ENCODE assay signal across 28 cellular contexts in the genomic region with DNA sequence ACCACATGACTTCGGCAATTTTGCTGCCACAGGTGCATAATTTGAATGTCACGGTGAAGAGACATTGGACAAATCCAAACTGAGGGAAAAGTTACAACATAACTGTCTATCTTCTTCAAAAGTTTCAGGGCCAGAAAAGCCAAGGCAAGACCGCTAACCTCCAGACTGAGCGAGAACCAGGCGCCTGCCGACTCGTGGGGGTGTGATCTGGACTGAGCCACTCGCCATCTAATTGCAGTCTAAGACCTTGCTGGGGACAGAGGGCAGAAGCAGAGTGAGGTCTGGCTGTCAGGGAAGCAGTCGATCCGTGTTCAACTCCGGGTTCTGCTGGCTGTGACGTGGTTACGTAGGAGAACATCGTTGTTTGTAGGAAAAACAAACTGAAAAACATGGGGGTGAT.
"Had no signal": no experiment of that assay in that cellular context is flagged by ENCODE, and none has a peak within 500 bp of the region (broad histone marks: within the 10 kb centered on the region; RNA-seq: fewer than 3 reads in every experiment).

No MANE protein-coding gene starts in this region.

- DNase-seq: activated CD4-positive, alpha-beta memory T cell treated with anti-CD3 and anti-CD28 coated beads for 36 hours; activated CD4-positive, alpha-beta T cell treated with anti-CD3 and anti-CD28 coated beads for 36 hours; activated CD4-positive, alpha-beta T cell treated with anti-CD3 and anti-CD28 coated beads, Interleukin-2, amount 10 ng/mL, durations not matched to agents 24 days and 14 days; activated CD4-positive, CD25-positive, alpha-beta regulatory T cell; activated CD4-positive, CD25-positive, alpha-beta regulatory T cell treated with anti-CD3 and anti-CD28 coated beads, Interleukin-2, amount 50 U/mL, for 72 hours; activated CD8-positive, alpha-beta memory T cell treated with anti-CD3 and anti-CD28 coated beads, Interleukin-2, amount 50 U/mL, for 4 hours; activated CD8-positive, alpha-beta T cell treated with anti-CD3 and anti-CD28 coated beads, Interleukin-2, amount 10 ng/mL, durations not matched to agents 7 days and 5 days; activated effector memory CD4-positive, alpha-beta T cell treated with anti-CD3 and anti-CD28 coated beads, Interleukin-2, amount 50 U/mL, for 16 hours; activated naive CD4-positive, alpha-beta T cell treated with anti-CD3 and anti-CD28 coated beads for 36 hours; activated naive CD8-positive, alpha-beta T cell treated with anti-CD3 and anti-CD28 coated beads for 36 hours; activated naive CD8-positive, alpha-beta T cell treated with anti-CD3 and anti-CD28 coated beads, Interleukin-2, amount 50 U/mL, for 24 hours; activated T-cell treated with anti-CD3 and anti-CD28 coated beads, Interleukin-2, amount 50 U/mL, for 1 hour; adrenal gland; amygdala; aorta; body of pancreas; central memory CD4-positive, alpha-beta T cell; cerebellar nuclear complex; colonic mucosa; dermis blood vessel endothelial cell; effector CD4-positive, alpha-beta T cell; effector memory CD8-positive, alpha-beta T cell; foreskin fibroblast; T-helper 1 cell; T-helper 17 cell; T1000 had no signal

- H3K27ac ChIP-seq: adrenal gland, body of pancreas, colonic mucosa, epithelial cell of prostate had no signal

- ATAC-seq: activated CD4-positive, alpha-beta T cell treated with anti-CD3 and anti-CD28 coated beads for 36 hours; activated CD8-positive, alpha-beta memory T cell treated with anti-CD3 and anti-CD28 coated beads, Interleukin-2, amount 10 ng/mL, durations not matched to agents 7 days and 5 days; activated CD8-positive, alpha-beta T cell treated with anti-CD3 and anti-CD28 coated beads, Interleukin-2, amount 10 ng/mL, durations not matched to agents 7 days and 5 days; activated naive CD8-positive, alpha-beta T cell treated with anti-CD3 and anti-CD28 coated beads, Interleukin-2, amount 50 U/mL, for 24 hours; body of pancreas; effector memory CD8-positive, alpha-beta T cell; T-helper 17 cell had no signal

- H3K27me3 ChIP-seq: adrenal gland, body of pancreas, colonic mucosa had no signal

- H3K36me3 ChIP-seq: adrenal gland, colonic mucosa had no signal

- H3K4me1 ChIP-seq: adrenal gland, body of pancreas, colonic mucosa had no signal

- H3K9me3 ChIP-seq: adrenal gland, body of pancreas, colonic mucosa had no signal

- H3K4me3 ChIP-seq: adrenal gland, body of pancreas, colonic mucosa had no signal
